In the genomic region with DNA sequence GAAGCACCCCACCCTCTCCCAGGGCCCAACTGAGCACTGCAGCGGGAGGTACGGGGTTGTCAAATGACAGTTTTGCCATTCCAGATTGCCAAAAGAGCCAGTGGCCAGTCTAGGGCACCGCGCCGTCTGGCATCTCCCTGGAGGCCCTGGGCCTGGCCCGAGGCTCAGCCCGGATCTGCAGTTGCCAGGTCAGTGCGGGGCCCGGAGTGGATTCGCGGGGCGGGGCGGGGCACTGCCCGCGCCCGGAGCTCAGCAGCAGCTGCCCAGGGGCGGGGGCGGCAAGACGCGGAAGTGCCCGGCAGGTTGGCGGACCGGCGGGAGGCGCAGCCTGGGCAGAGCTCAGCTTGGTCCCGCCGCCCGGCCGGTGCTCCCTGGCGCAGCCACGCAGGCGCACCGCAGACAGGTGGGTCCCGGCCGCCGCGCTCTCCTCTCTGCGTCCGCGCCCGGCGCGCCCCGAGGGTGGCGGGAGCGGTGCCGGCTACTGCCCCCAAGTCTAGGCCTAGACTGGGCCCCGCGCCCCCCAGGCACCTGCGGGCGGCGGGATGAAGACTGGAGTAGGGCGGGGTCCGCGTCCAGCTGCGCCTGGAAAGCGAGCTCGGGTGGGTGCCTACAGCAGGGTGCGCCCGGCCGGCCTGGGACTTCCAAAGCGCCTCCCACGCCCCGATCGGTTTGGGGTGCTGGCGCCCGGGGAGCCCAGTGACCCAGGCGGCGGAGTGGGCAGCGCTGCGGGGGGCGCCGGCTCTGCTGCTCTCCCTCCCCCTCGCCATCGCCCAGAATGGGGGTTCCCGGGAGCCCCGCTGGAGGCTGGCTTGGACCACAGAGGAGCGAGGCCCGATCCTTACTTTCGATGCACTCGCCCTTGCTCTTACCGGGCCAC, we compare ENCODE assay signal across 8 cellular contexts. TPM values are rescaled to one million over a fixed set of nuclear protein-coding genes. Genes with fewer than 3 reads are reported as not detected.
DNase-seq lines count a peak whose midpoint lies in the region; ATAC-seq and TF ChIP-seq lines count a peak whose summit lies in the region.

Gene IRF5, plus strand, starts transcription at position 281 of the 877 bp plus-strand sequence. CDS start 4,155 bp downstream, outside the sequence.

- no peaks in the 10 kb centered on the region for H3K27me3 ChIP-seq in ovary

- no peak for TF ChIP-seq POLR2A in ovary (IDR thresholded peaks at IDR 0.05)

- peak within 1 kb of the TSS; percentile 40 for H3K4me3 ChIP-seq in ovary

- CTCF ChIA-PET in activated CD8-positive, alpha-beta T cell treated with anti-CD3 and anti-CD28 coated beads for 36 hours (lab: Charles Lee), result interaction anchor here (0.6 to 2.5 kb wide), 3 partner anchors 10 to 245 kb away, joined by 3 to 9 read pairs (median 3); no protein-coding TSS in a partner anchor

- H3K4me3 Mint-ChIP-seq in activated CD8-positive, alpha-beta T cell treated with anti-CD3 and anti-CD28 coated beads for 36 hours, result peak within 1 kb of the TSS; percentile 80

- peak within 1 kb of the TSS; percentile 68 for H3K27ac Mint-ChIP-seq in activated CD8-positive, alpha-beta T cell treated with anti-CD3 and anti-CD28 coated beads for 36 hours

- intact Hi-C loops in activated CD8-positive, alpha-beta T cell treated with anti-CD3 and anti-CD28 coated beads for 36 hours (cut with micrococcal nuclease), result no loop called here
- intact Hi-C loops in Right ventricle myocardium inferior (cut with DNase I) (no loop called here), ovary (cut with DNase I) (no loop called here)

- H3K27me3 Mint-ChIP-seq in activated CD8-positive, alpha-beta T cell treated with anti-CD3 and anti-CD28 coated beads for 36 hours, result peaks cover 24% of the 10 kb centered on the region

- H3K36me3 ChIP-seq in ovary, result no peaks in the 10 kb centered on the region

- H3K4me1 Mint-ChIP-seq in activated CD8-positive, alpha-beta T cell treated with anti-CD3 and anti-CD28 coated beads for 36 hours (ENCODE audit: low read depth), result peaks cover 41% of the 10 kb centered on the region

- H3K36me3 Mint-ChIP-seq in activated CD8-positive, alpha-beta T cell treated with anti-CD3 and anti-CD28 coated beads for 36 hours (ENCODE audit: low read depth), result no peaks in the 10 kb centered on the region

- no peak for DNase-seq in activated CD4-positive, CD25-positive, alpha-beta regulatory T cell (lab: John Stamatoyannopoulos, UW)
- DNase-seq in HuH-7.5 (ENCODE audit: low spot score) (peak; percentile 47), Right ventricle myocardium inferior (ENCODE audit: missing footprints) (peak; percentile 88), ovary (no peak), activated gamma-delta T cell treated with Interleukin-2 at 50 U/mL for 16 hours (no peak)
- peak; percentile 37 for DNase-seq in activated CD8-positive, alpha-beta T cell treated with anti-CD3 and anti-CD28 coated beads for 36 hours

- H3K9me3 ChIP-seq in ovary, result no peaks in the 10 kb centered on the region

- 1 to 3% (median 2%) methylated on average over 47 to 79 of the region's 82 CpGs for WGBS in ovary, 3 donors

- H3K9me3 Mint-ChIP-seq in activated CD8-positive, alpha-beta T cell treated with anti-CD3 and anti-CD28 coated beads for 36 hours, result no peaks in the 10 kb centered on the region

- no peak for TF ChIP-seq EP300 in ovary (IDR thresholded peaks at IDR 0.05)

- TF ChIP-seq CTCF in activated CD8-positive, alpha-beta T cell treated with anti-CD3 and anti-CD28 coated beads for 36 hours (IDR thresholded peaks at IDR 0.05), result no peak
- no peak for TF ChIP-seq CTCF in ovary (IDR thresholded peaks at IDR 0.05)

- no peak within 1 kb of the TSS for H3K27ac ChIP-seq in ovary

- peak; percentile 11 to 15 for ATAC-seq in activated CD4-positive, CD25-positive, alpha-beta regulatory T cell treated with anti-CD3 and anti-CD28 coated beads, Interleukin-2, amount 50 U/mL, for 24 hours
- ATAC-seq in activated CD8-positive, alpha-beta T cell treated with anti-CD3 and anti-CD28 coated beads for 36 hours, result peak; percentile 31
- ATAC-seq in Right ventricle myocardium inferior (peak; percentile 42), HG02840 (IDR thresholded peaks at IDR 0.05; ENCODE audit: low FRiP score, unreplicated experiment) (no peak)

- POLR2A ChIA-PET in activated CD8-positive, alpha-beta T cell treated with anti-CD3 and anti-CD28 coated beads for 36 hours (lab: Charles Lee), result no interaction called here

- H3K4me1 ChIP-seq in ovary (ENCODE audit: insufficient read depth), result no peaks in the 10 kb centered on the region

RNA-seq across cellular contexts. Expression of gene IRF5, which starts in this region (rescaled TPM):
- 1 to 10 TPM; 6.5 to 7.7 TPM for total RNA-seq in activated CD8-positive, alpha-beta T cell treated with anti-CD3 and anti-CD28 coated beads for 36 hours
- 3.3 TPM for total RNA-seq in Right ventricle myocardium inferior
- total RNA-seq in ovary, result 1 to 10 TPM; 2.2 to 6.5 (median 3.1) TPM
- polyA plus RNA-seq in ovary, result 1 to 10 TPM; 2.1 to 2.2 TPM

Comparison
In these comparisons a context has a peak if more than half of its experiments do, and no peak if none do; other contexts are left out.
1. DNase-seq: peak in HuH-7.5 (single experiment), activated CD8-positive, alpha-beta T cell treated with anti-CD3 and anti-CD28 coated beads for 36 hours (single experiment) and Right ventricle myocardium inferior (single experiment); none in activated CD4-positive, CD25-positive, alpha-beta regulatory T cell (0 of 4), ovary (0 of 5) and activated gamma-delta T cell treated with Interleukin-2 at 50 U/mL for 16 hours (single experiment).